2 cellular contexts compared by ENCODE assay signal in the genomic region with DNA sequence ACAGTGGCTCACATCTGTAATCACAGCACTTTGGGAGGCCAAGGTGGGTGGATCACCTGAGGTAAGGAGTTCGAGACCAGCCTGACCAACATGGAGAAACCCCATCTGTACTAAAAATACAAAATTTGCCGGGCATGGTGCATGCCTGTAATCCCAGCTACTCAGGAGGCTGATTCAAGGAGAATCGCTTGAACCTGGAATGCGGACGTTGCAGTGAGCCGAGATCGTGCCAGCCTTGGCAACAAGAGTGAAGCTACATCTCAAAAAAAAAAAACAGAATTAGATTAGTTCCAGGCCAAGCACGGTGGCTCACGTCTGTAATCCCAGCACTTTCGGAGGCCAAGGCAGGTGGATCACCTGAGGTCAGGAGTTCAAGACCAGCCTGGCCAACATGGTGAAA. TPM values are rescaled to one million over a fixed set of nuclear protein-coding genes. Genes with fewer than 3 reads are reported as not detected.
"Had no signal": no experiment of that assay in that cellular context is flagged by ENCODE, and none has a peak within 500 bp of the region (broad histone marks: within the 10 kb centered on the region; RNA-seq: fewer than 3 reads in every experiment).

No MANE protein-coding gene starts in this region.

RNA-seq across cellular contexts. Expression of a gene that starts 36.9 kb away (rescaled TPM):
- total RNA-seq: IMR-90, SJCRH30 had no signal
- polyA plus RNA-seq: IMR-90 had no signal
